1 cellular context compared by ENCODE assay signal in genomic region chr18:79062806-79063205, GRCh38.
TF ChIP-seq lines count a peak whose summit lies in the region.

No MANE protein-coding gene starts in this region.

TF ChIP-seq in HepG2, 621 proteins besides CTCF, POLR2A, EP300 and RAD21:
- TF ChIP-seq ZNF207 (IDR thresholded peaks at IDR 0.05; ENCODE audit: borderline replicate concordance) (no peak), FOSL1 (CRISPR knock-in tag; IDR thresholded peaks at IDR 0.05; ENCODE audit: borderline replicate concordance) (no peak), ZNF687 (CRISPR knock-in tag; IDR thresholded peaks at IDR 0.05) (0 out of 2 replicates have a peak, but pooled peaks have one; percentile 14), TBX2 (CRISPR knock-in tag; IDR thresholded peaks at IDR 0.05; ENCODE audit: borderline replicate concordance) (no peak), TEAD3 (CRISPR knock-in tag; optimal IDR thresholded peaks at IDR 0.05; ENCODE audit: borderline replicate concordance) (peak; percentile 65), ZNF775 (CRISPR knock-in tag; IDR thresholded peaks at IDR 0.05; ENCODE audit: borderline replicate concordance) (no peak), ZBTB33 (CRISPR knock-in tag; IDR thresholded peaks at IDR 0.05) (peak; percentile 94), ATF6 (CRISPR knock-in tag; conservative IDR thresholded peaks at IDR 0.05) (no peak), TBL1XR1 (IDR thresholded peaks at IDR 0.05; ENCODE audit: borderline replicate concordance, low read length, partially characterized antibody) (no peak), HIC2 (CRISPR knock-in tag; IDR thresholded peaks at IDR 0.05; ENCODE audit: low read depth) (0 out of 2 replicates have a peak, but pooled peaks have one; percentile 30), TGIF2 (CRISPR knock-in tag; IDR thresholded peaks at IDR 0.05) (no peak), ZNF224 (CRISPR knock-in tag; IDR thresholded peaks at IDR 0.05) (no peak), ZNF205 (CRISPR knock-in tag; IDR thresholded peaks at IDR 0.05) (no peak), SETDB1 (CRISPR knock-in tag; IDR thresholded peaks at IDR 0.05; ENCODE audit: borderline replicate concordance) (no peak), ZNF552 (CRISPR knock-in tag; IDR thresholded peaks at IDR 0.05; ENCODE audit: borderline replicate concordance) (no peak), ZSCAN29 (CRISPR knock-in tag; conservative IDR thresholded peaks at IDR 0.05) (no peak), ZNF275 (CRISPR knock-in tag; IDR thresholded peaks at IDR 0.05; ENCODE audit: borderline replicate concordance) (no peak), FOSL2 (CRISPR knock-in tag; IDR thresholded peaks at IDR 0.05) (peak; percentile 72), RAD51 (IDR thresholded peaks at IDR 0.05; ENCODE audit: borderline replicate concordance) (no peak), ATM (IDR thresholded peaks at IDR 0.05; ENCODE audit: borderline replicate concordance) (no peak), PRPF4 (IDR thresholded peaks at IDR 0.05; ENCODE audit: low read depth, low read length, poor library complexity, severe bottlenecking) (no peak), PRDM15 (CRISPR knock-in tag; IDR thresholded peaks at IDR 0.05) (no peak), BHLHE40 (IDR thresholded peaks at IDR 0.05; ENCODE audit: low read length) (peak; percentile 37), ZNF121 (CRISPR knock-in tag; IDR thresholded peaks at IDR 0.05) (no peak), ZNF512 (CRISPR knock-in tag; IDR thresholded peaks at IDR 0.05) (no peak)
